ENCODE assay signal across 20 cellular contexts in the genomic region with DNA sequence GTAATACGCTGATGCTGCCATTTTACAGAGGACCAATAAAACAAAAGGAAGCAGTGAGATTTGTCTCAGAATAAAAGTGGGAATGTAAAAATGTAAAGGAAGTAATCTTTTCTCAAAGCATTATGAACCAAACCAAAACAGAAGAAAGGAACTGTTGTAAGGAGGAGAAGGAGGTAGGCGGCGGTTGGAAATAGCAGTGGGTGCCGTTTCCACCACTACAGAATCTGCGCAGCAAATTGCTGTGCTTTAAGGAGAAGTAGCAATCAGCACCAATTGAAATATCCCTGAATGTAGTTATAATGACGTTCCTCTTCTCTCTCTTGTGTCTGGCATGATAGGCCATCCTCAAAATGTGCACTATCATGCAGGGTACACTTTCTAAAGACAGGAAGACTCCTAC.
"Had no signal": no experiment of that assay in that cellular context is flagged by ENCODE, and none has a peak within 500 bp of the region (broad histone marks: within the 10 kb centered on the region; RNA-seq: fewer than 3 reads in every experiment).

No MANE protein-coding gene starts in this region.

- DNase-seq: activated CD4-positive, alpha-beta memory T cell treated with anti-CD3 and anti-CD28 coated beads for 36 hours; activated CD4-positive, alpha-beta T cell treated with anti-CD3 and anti-CD28 coated beads for 36 hours; activated CD4-positive, alpha-beta T cell treated with anti-CD3 and anti-CD28 coated beads, Interleukin-2, amount 10 ng/mL, durations not matched to agents 24 days and 14 days; activated CD4-positive, CD25-positive, alpha-beta regulatory T cell; activated CD4-positive, CD25-positive, alpha-beta regulatory T cell treated with anti-CD3 and anti-CD28 coated beads, Interleukin-2, amount 50 U/mL, for 72 hours; activated CD8-positive, alpha-beta memory T cell treated with anti-CD3 and anti-CD28 coated beads, Interleukin-2, amount 50 U/mL, for 48 hours; activated gamma-delta T cell; activated naive CD4-positive, alpha-beta T cell; activated naive CD4-positive, alpha-beta T cell treated with anti-CD3 and anti-CD28 coated beads, Interleukin-2, amount 10 ng/mL, durations not matched to agents 7 days and 5 days; activated naive CD8-positive, alpha-beta T cell treated with anti-CD3 and anti-CD28 coated beads, Interleukin-2, amount 10 ng/mL, durations not matched to agents 7 days and 5 days; activated T-cell treated with anti-CD3 and anti-CD28 coated beads for 4 hours; activated T-cell treated with anti-CD3 and anti-CD28 coated beads, Interleukin-2, amount 50 U/mL, for 24 hours; activated T-cell treated with anti-CD3 and anti-CD28 coated beads, Interleukin-2, amount 50 U/mL, for 72 hours; central memory CD4-positive, alpha-beta T cell; cerebellar nuclear complex; colonic mucosa; effector CD8-positive, alpha-beta T cell; esophagus squamous epithelium; foreskin melanocyte; T-helper 2 cell had no signal
